In the genomic region with DNA sequence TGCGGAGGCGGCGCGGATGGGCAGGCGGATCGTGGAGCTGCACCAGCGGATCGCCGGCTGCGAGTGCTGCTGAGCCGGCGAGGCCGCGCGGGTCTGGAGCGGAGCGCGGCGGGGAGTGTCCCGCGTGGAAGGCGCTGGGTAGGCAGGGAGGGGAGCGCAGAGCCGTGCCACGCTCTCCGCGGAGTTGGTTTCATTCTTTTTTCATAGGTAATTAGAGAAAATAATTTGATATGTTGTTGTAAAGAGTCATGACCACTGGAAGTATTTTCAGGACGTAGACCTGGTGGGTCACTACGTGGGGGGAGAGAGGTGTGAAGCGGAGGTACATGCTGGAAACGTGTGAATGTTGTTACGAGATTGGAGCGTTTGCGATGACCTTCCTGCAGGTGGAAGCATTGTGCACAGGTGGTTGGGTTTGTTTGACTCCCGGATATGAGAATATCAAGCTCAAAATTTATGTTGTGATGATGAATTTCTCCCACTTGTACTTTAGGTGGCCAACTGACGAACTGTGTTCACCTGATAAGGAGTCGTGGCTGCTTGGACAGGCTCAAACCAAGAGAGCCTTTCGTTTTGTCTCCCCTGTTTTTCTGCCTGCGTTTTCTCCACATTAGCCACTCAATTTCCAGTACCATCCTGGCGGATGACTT, we compare ENCODE assay signal across 8 cellular contexts. TPM values are rescaled to one million over a fixed set of nuclear protein-coding genes. Genes with fewer than 3 reads are reported as not detected.
DNase-seq lines count a peak whose midpoint lies in the region; ATAC-seq and TF ChIP-seq lines count a peak whose summit lies in the region.

No MANE protein-coding gene starts in this region.

- H3K27ac Mint-ChIP-seq in T-helper 1 cell treated with Interleukin-12 subunit alpha and Interleukin-12 subunit beta and Interleukin-4 antibody, amounts not matched to agents 30 μg/mL and 1 μg/mL, for 36 hours = peak overlapping the region; percentile 97
- peak overlapping the region; percentile 63 for H3K27ac Mint-ChIP-seq in MCF 10A (ENCODE audit: low read depth, unreplicated experiment)

- POLR2A ChIA-PET in MCF 10A (lab: Yijun Ruan, JAX) = interaction anchor here (0.5 to 5.8 kb wide), 27 partner anchors 9 to 406 kb away, joined by 3 to 101 read pairs (median 6); partner anchors contain the start of genes BLOC1S4, GRPEL1, MRFAP1 and MRFAP1L1

- H3K27me3 ChIP-seq in GM23248 (replicated peaks; ENCODE audit: insufficient read depth) = no peaks in the 10 kb centered on the region

- H3K36me3 ChIP-seq in GM23248 (ENCODE audit: low read depth) (no peaks in the 10 kb centered on the region), KOPT-K1 (ENCODE audit: insufficient read depth, low read length) (peaks cover 43% of the 10 kb centered on the region)

- peak overlapping the region; percentile 97 for H3K4me3 Mint-ChIP-seq in T-helper 1 cell treated with Interleukin-12 subunit alpha and Interleukin-12 subunit beta and Interleukin-4 antibody, amounts not matched to agents 30 μg/mL and 1 μg/mL, for 36 hours
- H3K4me3 Mint-ChIP-seq in MCF 10A (ENCODE audit: unreplicated experiment) = peak overlapping the region; percentile 88

- peak overlapping the region; percentile 87 for H3K4me2 ChIP-seq in GM23248 (ENCODE audit: unreplicated experiment)

- H3K4me3 ChIP-seq in GM12864 (ENCODE audit: low read depth, low read length) (peak overlapping the region; percentile 56), GM23248 (peak overlapping the region; percentile 84)

- peaks cover 34% of the 10 kb centered on the region for H3K79me2 ChIP-seq in GM23248 (ENCODE audit: insufficient read depth)

- no TSS peak for BruUV-seq in MCF 10A (replicated peaks; lab: Mats Ljungman, UMichigan)

- intact Hi-C loops in MCF 10A (cut with micrococcal nuclease) (loop anchor here (1.0 to 2.0 kb wide), 4 partner anchors 20 to 199 kb away; partner anchors contain the start of genes BLOC1S4 and MRFAP1L1), left colon (cut with DNase I, micrococcal nuclease) (no loop called here)

- H3K9me3 ChIP-seq in GM23248 (ENCODE audit: low read depth) = no peaks in the 10 kb centered on the region
- peaks cover 4% of the 10 kb centered on the region for H3K9me3 ChIP-seq in KOPT-K1 (ENCODE audit: insufficient read depth, low read length, poor library complexity, severe bottlenecking)

- CTCF ChIA-PET in MCF 10A (lab: Yijun Ruan, JAX) = interaction anchor here (0.6 to 2.9 kb wide), 33 partner anchors 9 to 1010 kb away, joined by 3 to 18 read pairs (median 5); partner anchors contain the start of genes BLOC1S4, MRFAP1 and S100P

- peaks cover 44% of the 10 kb centered on the region for H3K4me1 Mint-ChIP-seq in T-helper 1 cell treated with Interleukin-12 subunit alpha and Interleukin-12 subunit beta and Interleukin-4 antibody, amounts not matched to agents 30 μg/mL and 1 μg/mL, for 36 hours (ENCODE audit: low read depth)
- H3K4me1 Mint-ChIP-seq in MCF 10A (ENCODE audit: insufficient read depth, unreplicated experiment) = peaks cover 22% of the 10 kb centered on the region

- in situ Hi-C loops in GM23248 (cut with MboI) = no loop called here

- WGBS in GM23248 (ENCODE audit: low coverage in 1 of 2, low lambda C conversion rate in 2 of 2, missing lambda C conversion rate in 2 of 2), 2 experiments = 8% methylated on average over 40 of the region's 40 CpGs

- H3K9me3 Mint-ChIP-seq in T-helper 1 cell treated with Interleukin-12 subunit alpha and Interleukin-12 subunit beta and Interleukin-4 antibody, amounts not matched to agents 30 μg/mL and 1 μg/mL, for 36 hours = no peaks in the 10 kb centered on the region
- no peaks in the 10 kb centered on the region for H3K9me3 Mint-ChIP-seq in MCF 10A (ENCODE audit: unreplicated experiment)

- H3K9ac ChIP-seq in GM23248 = peak overlapping the region; percentile 79

- H2AFZ ChIP-seq in GM23248 = peak overlapping the region; percentile 100

- peak; percentile 47 for ATAC-seq in left colon

- H3K36me3 Mint-ChIP-seq in T-helper 1 cell treated with Interleukin-12 subunit alpha and Interleukin-12 subunit beta and Interleukin-4 antibody, amounts not matched to agents 30 μg/mL and 1 μg/mL, for 36 hours (ENCODE audit: low read depth) = peaks cover 40% of the 10 kb centered on the region
- H3K36me3 Mint-ChIP-seq in MCF 10A (ENCODE audit: insufficient read depth, unreplicated experiment) = peaks cover 54% of the 10 kb centered on the region

- peaks cover 15% of the 10 kb centered on the region for H3K4me1 ChIP-seq in GM23248 (ENCODE audit: insufficient read depth)

- peak; percentile 72 for TF ChIP-seq CTCF in GM12864 (IDR thresholded peaks at IDR 0.05; ENCODE audit: low read depth, low read length, missing control alignments)
- peak; percentile 57 for TF ChIP-seq CTCF in MCF 10A (IDR thresholded peaks at IDR 0.05; ENCODE audit: unreplicated experiment)

- no peaks in the 10 kb centered on the region for H3K27me3 Mint-ChIP-seq in T-helper 1 cell treated with Interleukin-12 subunit alpha and Interleukin-12 subunit beta and Interleukin-4 antibody, amounts not matched to agents 30 μg/mL and 1 μg/mL, for 36 hours (ENCODE audit: low read depth)
- H3K27me3 Mint-ChIP-seq in MCF 10A (ENCODE audit: insufficient read depth, unreplicated experiment) = no peaks in the 10 kb centered on the region

- DNase-seq in GM12864 (ENCODE audit: low read depth) (peak; percentile 57), GM23248 (peak; percentile 36), MCF 10A (ENCODE audit: unreplicated experiment) (peak; percentile 71), left colon (peak; percentile 54 to 61), GOT3 (lab: John Stamatoyannopoulos, UW) (no peak)
- peak in 2 of 3 experiments; percentile 53 to 54 for DNase-seq in stimulated activated CD4-positive, alpha-beta T cell treated with anti-CD3 and anti-CD28 coated beads, TNF-alpha, amount 100 ng/mL, for 4 hours (ENCODE audit: low read depth in 3 of 3)

- peak overlapping the region; percentile 68; the same call in 1 of the 2 replicates for H3K27ac ChIP-seq in GM23248
- H3K27ac ChIP-seq in KOPT-K1 (ENCODE audit: low read depth, low read length, poor library complexity, severe bottlenecking) = peak overlapping the region; percentile 92

- H3K9me2 ChIP-seq in GM23248 (ENCODE audit: insufficient read depth) = no peaks in the 10 kb centered on the region

- H3F3A ChIP-seq in GM23248 (ENCODE audit: insufficient read depth) = peaks cover 4% of the 10 kb centered on the region

- no peaks in the 10 kb centered on the region; the same call in 1 of the 2 replicates for H4K20me1 ChIP-seq in GM23248 (ENCODE audit: insufficient read depth)

RNA-seq across cellular contexts. Expression of gene S100P, which starts 19.1 kb away (rescaled TPM):
- total RNA-seq in GM23248 (2014; rRNA removed; shearing (Covaris generic)) = 0.38 TPM in 1 of 2 replicates, not detected in the other
- 0.80 TPM in 1 of 2 replicates, not detected in the other for polyA plus RNA-seq in GM23248 (2016; fragmentation: Nextera tagmentation; extraction: Ambion mirVana)
- total RNA-seq in MCF 10A (2022) = 55.6 and 97.6 TPM in 2 replicates
- total RNA-seq in left colon = 100 to 1,000 TPM; 136 to 390 TPM

RNA-seq across cellular contexts. Expression of gene MRFAP1, which starts 34.1 kb away (rescaled TPM):
- total RNA-seq in GM23248 (2014; rRNA removed; shearing (Covaris generic)) = 95.7 and 108 TPM in 2 replicates
- 261 and 273 TPM in 2 replicates for polyA plus RNA-seq in GM23248 (2016; fragmentation: Nextera tagmentation; extraction: Ambion mirVana)
- total RNA-seq in MCF 10A (2022) (387 and 481 TPM in 2 replicates), left colon (100 to 1,000 TPM; 168 to 169 TPM)

RNA-seq across cellular contexts. Expression of gene MRFAP1L1, which starts 35.0 kb away (rescaled TPM):
- 44.1 and 62.6 TPM in 2 replicates for total RNA-seq in GM23248 (2014; rRNA removed; shearing (Covaris generic))
- polyA plus RNA-seq in GM23248 (2016; fragmentation: Nextera tagmentation; extraction: Ambion mirVana) = 43.9 and 46.1 TPM in 2 replicates
- total RNA-seq in MCF 10A (2022) (42.5 and 63.2 TPM in 2 replicates), left colon (10 to 100 TPM; 27.1 to 33.7 TPM)

RNA-seq across cellular contexts. Expression of gene BLOC1S4, which starts 41.3 kb away (rescaled TPM):
- 22.9 and 27.3 TPM in 2 replicates for total RNA-seq in GM23248 (2014; rRNA removed; shearing (Covaris generic))
- polyA plus RNA-seq in GM23248 (2016; fragmentation: Nextera tagmentation; extraction: Ambion mirVana) = 22.7 and 23.3 TPM in 2 replicates
- total RNA-seq in MCF 10A (2022) (10.6 and 13.0 TPM in 2 replicates), left colon (10 to 100 TPM; 13.3 to 15.0 TPM)

Comparison
In these comparisons a context has a peak if more than half of its experiments do, and no peak if none do; other contexts are left out.
1. RNA of gene S100P, which starts 19.1 kb away (total RNA-seq): 136 to 390 TPM in left colon and 55.6 to 97.6 TPM in MCF 10A; 0.38 TPM in GM23248; every median in the first group is over 10 times any median in the second.